21 cellular contexts compared by ENCODE assay signal in the genomic region with DNA sequence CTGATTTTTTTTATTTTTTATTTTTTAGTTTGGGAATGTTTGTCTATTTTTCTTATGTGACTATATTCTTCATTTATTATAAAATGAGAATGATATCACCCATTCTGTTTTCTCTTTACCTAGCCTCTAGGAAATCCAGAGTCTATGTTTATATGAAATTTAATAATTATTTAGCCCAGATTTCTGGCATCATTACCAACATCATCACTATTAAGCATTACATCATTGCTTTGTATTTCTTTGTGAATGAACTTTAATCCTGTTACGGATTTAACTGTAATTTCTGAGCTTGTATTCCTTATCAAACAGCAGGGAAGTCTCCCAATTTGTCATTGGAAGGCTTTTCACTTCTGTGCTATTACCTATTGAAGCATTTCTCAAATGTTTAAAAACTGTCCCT.
DNase-seq lines count a peak whose midpoint lies in the region; ATAC-seq, FAIRE-seq and TF ChIP-seq lines count a peak whose summit lies in the region.
"Had no signal": no experiment of that assay in that cellular context is flagged by ENCODE, and none has a peak within 500 bp of the region (broad histone marks: within the 10 kb centered on the region; RNA-seq: fewer than 3 reads in every experiment).

No MANE protein-coding gene starts in this region.

- intact Hi-C loops in IMR-90 (cut with micrococcal nuclease), result no loop called here

- TF ChIP-seq CTCF in IMR-90 (conservative IDR thresholded peaks at IDR 0.05; ENCODE audit: low read depth, low read length), result no peak
- no peak for TF ChIP-seq CTCF in choroid plexus epithelial cell (conservative IDR thresholded peaks at IDR 0.05; ENCODE audit: low read depth, low read length)
- TF ChIP-seq CTCF in WERI-Rb-1 (IDR thresholded peaks at IDR 0.05; ENCODE audit: low read depth, low read length), result no peak

- POLR2A ChIA-PET in IMR-90 (lab: Charles Lee; ENCODE audit: unreplicated experiment), result no interaction called here

- no peaks in the 10 kb centered on the region for H3K36me3 Mint-ChIP-seq in activated naive CD8-positive, alpha-beta T cell treated with anti-CD3 and anti-CD28 coated beads, Interleukin-2, amount 50 U/mL, for 24 hours (ENCODE audit: low read depth)
- H3K36me3 Mint-ChIP-seq: CD8-positive, alpha-beta memory T cell had no signal

- CTCF ChIA-PET in IMR-90 (lab: Yijun Ruan, JAX), result no interaction called here

- H3K23ac ChIP-seq in IMR-90 (ENCODE audit: low read depth, low read length), result peak overlapping the region; percentile 2; the same call in 1 of the 2 replicates

- H3K4me2 ChIP-seq in IMR-90 (ENCODE audit: low read depth, low read length), result no peak overlapping the region

- no peak for TF ChIP-seq POLR2A in IMR-90 (IDR thresholded peaks at IDR 0.05; ENCODE audit: low read depth, low read length)

- H3K79me1 ChIP-seq in IMR-90 (ENCODE audit: low read depth in 1 of 2, low read length in 2 of 2), result no peaks in the 10 kb centered on the region

- H3K9me3 ChIP-seq in IMR-90 (ENCODE audit: control insufficient read depth, insufficient read depth, low read length) (no peaks in the 10 kb centered on the region), mesodermal cell (ENCODE audit: control insufficient read depth, low read length) (no peaks in the 10 kb centered on the region), WERI-Rb-1 (ENCODE audit: severe bottlenecking) (no peaks in the 10 kb centered on the region)

- DNase-seq in IMR-90, result no peak
- peak; percentile 18 for DNase-seq in choroid plexus epithelial cell (ENCODE audit: low read depth)
- no peak for DNase-seq in WERI-Rb-1
- no peak for DNase-seq in NCI-H748 treated with DMSO at 0.1 percent for 48 hours (lab: John Stamatoyannopoulos, UW)
- DNase-seq in activated naive CD8-positive, alpha-beta T cell treated with anti-CD3 and anti-CD28 coated beads, Interleukin-2, amount 50 U/mL, for 24 hours, result no peak
- DNase-seq in CD1c-positive myeloid dendritic cell (ENCODE audit: extremely low spot score), result no peak
- DNase-seq: caudate nucleus; CD8-positive, alpha-beta memory T cell; DND-41; effector CD4-positive, alpha-beta T cell; hypothalamus; NCI-H187; NCI-H446; SHP77 treated with DMSO at 0.1 percent for 48 hours; stimulated activated CD4-positive, alpha-beta T cell treated with anti-CD3 and anti-CD28 coated beads, Interleukin-1b, Interleukin-23, amount 100 ng/mL, for 48 hours; stimulated activated naive CD8-positive, alpha-beta T cell treated with anti-CD3 and anti-CD28 coated beads, Interleukin-15, Interleukin-2, amounts not matched to agents 100 U/mL and 50 U/mL, for 24 hours had no signal

- in situ Hi-C loops in IMR-90 (cut with MboI; ENCODE audit: low sequenced_read_pairs), result loop anchor here (10.0 kb wide), 1 partner anchor 204 kb away; no protein-coding TSS in a partner anchor

- H3K4me3 ChIP-seq in IMR-90 (ENCODE audit: insufficient read depth, low read depth, low read length) (no peak overlapping the region), choroid plexus epithelial cell (ENCODE audit: low read depth, low read length) (no peak overlapping the region), mesodermal cell (ENCODE audit: extremely low read depth, insufficient read depth, low read length, poor library complexity, severe bottlenecking) (no peak overlapping the region), WERI-Rb-1 (ENCODE audit: low read depth, low read length) (no peak overlapping the region)
- H3K4me3 ChIP-seq: right atrium auricular region had no signal

- H3K27me3 Mint-ChIP-seq in activated naive CD8-positive, alpha-beta T cell treated with anti-CD3 and anti-CD28 coated beads, Interleukin-2, amount 50 U/mL, for 24 hours, result no peaks in the 10 kb centered on the region

- no peak overlapping the region for H2AFZ ChIP-seq in IMR-90 (replicated peaks; ENCODE audit: low read length, poor library complexity)

- H3K36me3 ChIP-seq in IMR-90 (ENCODE audit: control insufficient read depth, insufficient read depth, low read length) (no peaks in the 10 kb centered on the region), mesodermal cell (ENCODE audit: control insufficient read depth, insufficient read depth, low read length) (no peaks in the 10 kb centered on the region), WERI-Rb-1 (no peaks in the 10 kb centered on the region)
- H3K36me3 ChIP-seq: right atrium auricular region had no signal

- WGBS in IMR-90 (ENCODE audit: extremely low coverage in 2 of 2, insufficient read length in 1 of 2), 2 experiments, result no CpG with 5 or more reads among the region's 1 CpG
- WGBS in mesodermal cell (ENCODE audit: insufficient coverage in 2 of 2), 2 experiments, result no CpG with 5 or more reads among the region's 1 CpG

- no peaks in the 10 kb centered on the region for H3K9me1 ChIP-seq in IMR-90 (ENCODE audit: insufficient read depth, low read length)

- peak overlapping the region; percentile 30; the same call in 1 of the 2 replicates for H2AK5ac ChIP-seq in IMR-90 (ENCODE audit: low read depth, low read length)

- no TSS peak for BruUV-seq in IMR-90 (replicated peaks; lab: Mats Ljungman, UMichigan)

- no peaks in the 10 kb centered on the region for H4K20me1 ChIP-seq in IMR-90 (ENCODE audit: insufficient read depth, low read length)

- H4K8ac ChIP-seq in IMR-90 (ENCODE audit: low read depth in 2 of 2, low read length in 2 of 2), result peak overlapping the region in 1 of 2 experiments; percentile 67; a peak in 3 of 4 replicates

- dilution Hi-C loops in IMR-90 (cut with HindIII; ENCODE audit: low sequenced_read_pairs, unreplicated experiment), result no loop called here

- H3K27ac ChIP-seq in IMR-90 (ENCODE audit: insufficient read depth, low read length) (no peak overlapping the region), mesodermal cell (ENCODE audit: low read depth, low read length, severe bottlenecking) (peak overlapping the region; percentile 76), WERI-Rb-1 (no peak overlapping the region)

- no peak overlapping the region for H4K91ac ChIP-seq in IMR-90 (ENCODE audit: insufficient read depth, low read depth, low read length)

- H2BK120ac ChIP-seq in IMR-90 (ENCODE audit: low read depth, low read length), result peak overlapping the region; percentile 85

- H3K27ac Mint-ChIP-seq in activated naive CD8-positive, alpha-beta T cell treated with anti-CD3 and anti-CD28 coated beads, Interleukin-2, amount 50 U/mL, for 24 hours, result no peak overlapping the region
- H3K27ac Mint-ChIP-seq: activated T-helper 1 cell treated with anti-CD3 and anti-CD28 coated beads, Interleukin-12 subunit alpha, Interleukin-12 subunit beta, Interleukin-2, Interleukin-4 antibody, amounts not matched to agents 30 ng/mL and 10 ng/mL and 1 ng/mL, durations not matched to agents 14 hours and 24 hours and 36 hours; T-helper 2 cell treated with Interferon-gamma antibody and Interleukin-4, amounts not matched to agents 5 μg/mL and 100 μg/mL, for 36 hours had no signal

- no peak overlapping the region for H3K4me3 Mint-ChIP-seq in activated naive CD8-positive, alpha-beta T cell treated with anti-CD3 and anti-CD28 coated beads, Interleukin-2, amount 50 U/mL, for 24 hours
- H3K4me3 Mint-ChIP-seq: activated T-helper 1 cell treated with anti-CD3 and anti-CD28 coated beads, Interleukin-12 subunit alpha, Interleukin-12 subunit beta, Interleukin-2, Interleukin-4 antibody, amounts not matched to agents 30 ng/mL and 10 ng/mL and 1 ng/mL, durations not matched to agents 14 hours and 24 hours and 36 hours; CD8-positive, alpha-beta memory T cell; T-helper 2 cell treated with Interferon-gamma antibody and Interleukin-4, amounts not matched to agents 5 μg/mL and 100 μg/mL, for 36 hours had no signal

- peak overlapping the region; percentile 47; the same call in 1 of the 2 replicates for H3K18ac ChIP-seq in IMR-90 (ENCODE audit: low read depth, low read length)

- H3K27me3 ChIP-seq in IMR-90 (ENCODE audit: control insufficient read depth, insufficient read depth, low read length) (no peaks in the 10 kb centered on the region), WERI-Rb-1 (ENCODE audit: insufficient read depth, low read depth, severe bottlenecking) (no peaks in the 10 kb centered on the region)
- H3K27me3 ChIP-seq: right atrium auricular region had no signal

- H2BK5ac ChIP-seq in IMR-90 (ENCODE audit: low read depth, low read length, poor library complexity, severe bottlenecking), result peak overlapping the region; percentile 95

- H3K4me1 Mint-ChIP-seq in activated naive CD8-positive, alpha-beta T cell treated with anti-CD3 and anti-CD28 coated beads, Interleukin-2, amount 50 U/mL, for 24 hours, result peaks cover 21% of the 10 kb centered on the region
- H3K4me1 Mint-ChIP-seq: CD8-positive, alpha-beta memory T cell had no signal

- H3K4me1 ChIP-seq in IMR-90 (ENCODE audit: control insufficient read depth, insufficient read depth, low read length) (peaks cover 3% of the 10 kb centered on the region; the same call in 1 of the 2 replicates), mesodermal cell (ENCODE audit: control insufficient read depth, insufficient read depth, low read length, poor library complexity, severe bottlenecking) (peaks cover 8% of the 10 kb centered on the region)

- peaks cover 4% of the 10 kb centered on the region for H3K9me3 Mint-ChIP-seq in activated naive CD8-positive, alpha-beta T cell treated with anti-CD3 and anti-CD28 coated beads, Interleukin-2, amount 50 U/mL, for 24 hours
- H3K9me3 Mint-ChIP-seq: T-helper 2 cell treated with Interferon-gamma antibody and Interleukin-4, amounts not matched to agents 5 μg/mL and 100 μg/mL, for 36 hours had no signal

- H4K5ac ChIP-seq in IMR-90 (ENCODE audit: low read depth, low read length), result peak overlapping the region; percentile 85; the same call in 1 of the 2 replicates

- 0 out of 3 replicates have a peak overlapping the region, but pooled peaks have one; percentile 49 for H2BK15ac ChIP-seq in IMR-90 (ENCODE audit: low read depth, low read length)

- H3K4ac ChIP-seq in IMR-90 (ENCODE audit: low read depth, low read length), result peak overlapping the region; percentile 26; the same call in 1 of the 2 replicates

- no peak for ATAC-seq in IMR-90 (ENCODE audit: low read depth)
- no peak for ATAC-seq in activated naive CD8-positive, alpha-beta T cell treated with anti-CD3 and anti-CD28 coated beads, Interleukin-2, amount 50 U/mL, for 24 hours

- H3K56ac ChIP-seq in IMR-90 (ENCODE audit: extremely low read depth, insufficient read depth, low read length), result no peak overlapping the region

- H3K14ac ChIP-seq in IMR-90 (replicated peaks; ENCODE audit: low read depth, low read length), result peak overlapping the region; percentile 58; the same call in 1 of the 2 replicates

- no peak overlapping the region for H2AK9ac ChIP-seq in IMR-90 (replicated peaks; ENCODE audit: low read depth, low read length, poor library complexity)

- peak overlapping the region; percentile 40; the same call in 1 of the 2 replicates for H2BK20ac ChIP-seq in IMR-90 (ENCODE audit: low read depth, low read length)

- TF ChIP-seq RAD21 in IMR-90 (IDR thresholded peaks at IDR 0.05; ENCODE audit: low read length), result no peak

- FAIRE-seq in A204.1 (lab: Jason Lieb, UNC), result peak; percentile 48

- H3K9ac ChIP-seq in IMR-90 (ENCODE audit: low read depth, low read length), result no peak overlapping the region

TF ChIP-seq in IMR-90, 13 proteins besides CTCF, POLR2A, EP300 and RAD21 (continues in another document):
- TF ChIP-seq BHLHE40 (IDR thresholded peaks at IDR 0.05; ENCODE audit: low read depth, low read length) (no peak), MAZ (IDR thresholded peaks at IDR 0.05; ENCODE audit: borderline replicate concordance, low read depth, low read length) (no peak), MXI1 (IDR thresholded peaks at IDR 0.05; ENCODE audit: borderline replicate concordance, low read depth, low read length) (no peak)
